In the genomic region with DNA sequence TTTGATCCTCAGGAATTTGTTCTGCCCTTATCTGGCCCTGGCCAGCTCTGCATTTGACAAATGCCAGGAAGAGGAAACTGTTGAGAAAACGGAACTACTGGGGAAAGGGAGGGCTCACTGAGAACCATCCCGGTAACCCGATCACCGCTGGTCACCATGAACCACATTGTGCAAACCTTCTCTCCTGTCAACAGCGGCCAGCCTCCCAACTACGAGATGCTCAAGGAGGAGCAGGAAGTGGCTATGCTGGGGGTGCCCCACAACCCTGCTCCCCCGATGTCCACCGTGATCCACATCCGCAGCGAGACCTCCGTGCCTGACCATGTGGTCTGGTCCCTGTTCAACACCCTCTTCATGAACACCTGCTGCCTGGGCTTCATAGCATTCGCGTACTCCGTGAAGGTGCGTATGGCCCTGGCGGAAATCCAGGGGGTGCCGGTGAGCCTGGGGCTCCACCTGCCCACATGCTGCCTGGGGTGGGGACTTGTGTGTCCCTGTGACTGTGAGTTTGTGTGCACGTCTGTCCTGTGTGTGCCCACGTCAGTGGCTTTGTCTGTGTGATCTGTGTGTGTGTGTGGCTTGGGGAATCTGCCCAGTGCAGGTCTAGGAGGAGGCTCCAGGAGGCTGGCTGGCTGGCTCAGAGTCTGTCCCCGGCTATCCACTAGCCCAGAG, we compare ENCODE assay signal across 8 cellular contexts. TPM values are rescaled to one million over a fixed set of nuclear protein-coding genes. Genes with fewer than 3 reads are reported as not detected.
A peak's percentile ranks its signal among the peaks of the same experiment; 100 is the strongest.
DNase-seq lines count a peak whose midpoint lies in the region; ATAC-seq and TF ChIP-seq lines count a peak whose summit lies in the region.
"Not testable (repeated sequence)": the region's sequence is repeated elsewhere in the genome, so short reads cannot be mapped to it uniquely, and the experiment has no call there.

No MANE protein-coding gene starts in this region.

- ATAC-seq in WTC11 (peak; percentile 46), Right ventricle myocardium inferior (peak; percentile 65)
- ATAC-seq in stimulated activated effector memory CD8-positive, alpha-beta T cell treated with anti-CD3 and anti-CD28 coated beads, Interleukin-12 subunit alpha, Interleukin-12 subunit beta, amount 100 ng/mL, for 72 hours = peak; percentile 62

- peaks cover 49% of the 10 kb centered on the region for H3K4me1 Mint-ChIP-seq in CD14-positive monocyte
- peaks cover 75% of the 10 kb centered on the region for H3K4me1 Mint-ChIP-seq in WTC11
- H3K4me1 Mint-ChIP-seq in stimulated activated effector memory CD8-positive, alpha-beta T cell treated with anti-CD3 and anti-CD28 coated beads, Interleukin-12 subunit alpha, Interleukin-12 subunit beta, amount 100 ng/mL, for 72 hours = peaks cover 48% of the 10 kb centered on the region

- not testable (repeated sequence) for H3K27ac ChIP-seq in brain microvascular endothelial cell

- peak overlapping the region; percentile 64 for H3K4me3 ChIP-seq in brain microvascular endothelial cell (ENCODE audit: low read depth, low read length)
- H3K4me3 ChIP-seq in mucosa of stomach (ENCODE audit: low read length) = not testable (repeated sequence)

- TF ChIP-seq CTCF in CD14-positive monocyte (IDR thresholded peaks at IDR 0.05) = peak; percentile 23
- not testable (repeated sequence) for TF ChIP-seq CTCF in WTC11 (IDR thresholded peaks at IDR 0.05); brain microvascular endothelial cell (IDR thresholded peaks at IDR 0.05; ENCODE audit: low read depth, low read length, missing control alignments)

- intact Hi-C loops in CD14-positive monocyte (cut with micrococcal nuclease) = loop anchor here (5.0 to 10.0 kb wide), 3 partner anchors 41 to 56 kb away; no protein-coding TSS in a partner anchor
- intact Hi-C loops in Right ventricle myocardium inferior (cut with DNase I) = loop anchor here (5.0 kb wide), 1 partner anchor 139 kb away; no protein-coding TSS in a partner anchor

- H3K27me3 Mint-ChIP-seq in CD14-positive monocyte (ENCODE audit: low read depth in 3 of 3) = peaks cover 13 to 22% (median 14%) of the 10 kb centered on the region in 3 donors
- not testable (repeated sequence) for H3K27me3 Mint-ChIP-seq in WTC11 (ENCODE audit: low read depth)

- POLR2A ChIA-PET in WTC11 (lab: Charles Lee) = interaction anchor here (0.6 to 1.7 kb wide), 3 partner anchors 9 to 67 kb away, joined by 3 to 4 read pairs (median 4); no protein-coding TSS in a partner anchor

- peak overlapping the region; percentile 59 for H3K9ac ChIP-seq in mucosa of stomach (ENCODE audit: low read length)

- H3K27me3 ChIP-seq in brain microvascular endothelial cell (replicated peaks) = not testable (repeated sequence)
- peaks cover 14% of the 10 kb centered on the region for H3K27me3 ChIP-seq in mucosa of stomach (ENCODE audit: control insufficient read depth, insufficient read depth, low read length)

- H3K4me1 ChIP-seq in mucosa of stomach (ENCODE audit: control insufficient read depth, insufficient read depth, low read length) = peaks cover 13% of the 10 kb centered on the region

- CTCF ChIA-PET in WTC11 (lab: Charles Lee) = interaction anchor here (0.6 to 1.8 kb wide), 11 partner anchors 9 to 549 kb away, joined by 3 to 13 read pairs (median 4); no protein-coding TSS in a partner anchor

- not testable (repeated sequence) for H3K9me3 ChIP-seq in mucosa of stomach (ENCODE audit: control insufficient read depth, low read length)

- peaks cover 7 to 11% of the 10 kb centered on the region in 2 donors for H3K36me3 Mint-ChIP-seq in CD14-positive monocyte
- not testable (repeated sequence) for H3K36me3 Mint-ChIP-seq in WTC11
- H3K36me3 Mint-ChIP-seq in stimulated activated effector memory CD8-positive, alpha-beta T cell treated with anti-CD3 and anti-CD28 coated beads, Interleukin-12 subunit alpha, Interleukin-12 subunit beta, amount 100 ng/mL, for 72 hours = peaks cover 30% of the 10 kb centered on the region

- in situ Hi-C loops in brain microvascular endothelial cell (cut with HindIII; ENCODE audit: low pct_ligation_motif_present, low sequenced_read_pairs) = not testable (repeated sequence)

- H3K27ac Mint-ChIP-seq in CD14-positive monocyte = peak overlapping the region; percentile 90 to 95 (median 91)
- H3K27ac Mint-ChIP-seq in WTC11 = peak overlapping the region; percentile 97
- H3K27ac Mint-ChIP-seq in stimulated activated effector memory CD8-positive, alpha-beta T cell treated with anti-CD3 and anti-CD28 coated beads, Interleukin-12 subunit alpha, Interleukin-12 subunit beta, amount 100 ng/mL, for 72 hours = peak overlapping the region; percentile 90

- H3K36me3 ChIP-seq in brain microvascular endothelial cell (replicated peaks); mucosa of stomach (ENCODE audit: control insufficient read depth, insufficient read depth, low read length): not testable (repeated sequence)

- DNase-seq in CD14-positive monocyte (ENCODE audit: low spot score) = peak; percentile 72
- peak; percentile 86 for DNase-seq in H4 (ENCODE audit: low spot score)
- peak; percentile 36 for DNase-seq in NCI-H460 (ENCODE audit: extremely low read depth, low read depth)
- DNase-seq in WTC11 (ENCODE audit: low spot score); stimulated activated effector memory CD8-positive, alpha-beta T cell treated with anti-CD3 and anti-CD28 coated beads, Interleukin-12 subunit alpha, Interleukin-12 subunit beta, amount 100 ng/mL, for 72 hours (ENCODE audit: low spot score in 2 of 2): not testable (repeated sequence)
- peak; percentile 47 for DNase-seq in brain microvascular endothelial cell
- DNase-seq in Right ventricle myocardium inferior (ENCODE audit: missing footprints) = peak; percentile 90

- H3K9me3 Mint-ChIP-seq in CD14-positive monocyte; WTC11; stimulated activated effector memory CD8-positive, alpha-beta T cell treated with anti-CD3 and anti-CD28 coated beads, Interleukin-12 subunit alpha, Interleukin-12 subunit beta, amount 100 ng/mL, for 72 hours: not testable (repeated sequence)

- H3K4me3 Mint-ChIP-seq in CD14-positive monocyte (peak overlapping the region; percentile 94 to 99), WTC11 (peak overlapping the region; percentile 72)
- H3K4me3 Mint-ChIP-seq in stimulated activated effector memory CD8-positive, alpha-beta T cell treated with anti-CD3 and anti-CD28 coated beads, Interleukin-12 subunit alpha, Interleukin-12 subunit beta, amount 100 ng/mL, for 72 hours = peak overlapping the region; percentile 90

TF ChIP-seq in WTC11, 78 proteins besides CTCF, POLR2A, EP300 and RAD21:
- TF ChIP-seq, protein P1, sequence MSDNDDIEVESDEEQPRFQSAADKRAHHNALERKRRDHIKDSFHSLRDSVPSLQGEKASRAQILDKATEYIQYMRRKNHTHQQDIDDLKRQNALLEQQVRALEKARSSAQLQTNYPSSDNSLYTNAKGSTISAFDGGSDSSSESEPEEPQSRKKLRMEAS (CRISPR knock-in tag; IDR thresholded peaks at IDR 0.05) = 0 out of 2 replicates have a peak, but pooled peaks have one; percentile 21

RNA-seq across cellular contexts. Expression of gene IFITM2, which starts 0.6 kb away (rescaled TPM):
- 1,000 to 10,000 TPM in 1 of 2 donors, 100 to 1,000 TPM in 1; 625 to 1,147 TPM for polyA plus RNA-seq in CD14-positive monocyte
- total RNA-seq in H4 (2014; rRNA removed; shearing (Covaris generic)) = 21.9 and 30.7 TPM in 2 replicates
- 44.7 and 71.8 TPM in 2 replicates for total RNA-seq in NCI-H460 (2014; rRNA removed; shearing (Covaris generic))
- 21.9 and 50.6 TPM in 2 replicates for polyA plus RNA-seq in NCI-H460 (2014; cell fraction: nucleus; rRNA removed)
- total RNA-seq in WTC11 (2021) = 436 to 616 TPM (median 577 TPM) in 3 replicates
- 253 TPM for total RNA-seq in Right ventricle myocardium inferior

RNA-seq across cellular contexts. Expression of gene IFITM1, which starts 5.7 kb away (rescaled TPM):
- polyA plus RNA-seq in CD14-positive monocyte = 10 to 100 TPM; 26.0 to 36.3 TPM
- total RNA-seq in H4 (2014; rRNA removed; shearing (Covaris generic)) = 179 TPM in 2 replicates
- 2.2 and 4.5 TPM in 2 replicates for total RNA-seq in NCI-H460 (2014; rRNA removed; shearing (Covaris generic))
- polyA plus RNA-seq in NCI-H460 (2014; cell fraction: nucleus; rRNA removed) = 1.1 and 2.6 TPM in 2 replicates
- total RNA-seq in WTC11 (2021) (544 to 679 TPM (median 640 TPM) in 3 replicates), Right ventricle myocardium inferior (125 TPM)

RNA-seq across cellular contexts. Expression of gene IFITM5, which starts 8.8 kb away (rescaled TPM):
- not detected for polyA plus RNA-seq in CD14-positive monocyte
- not detected in 2 replicates for total RNA-seq in H4 (2014; rRNA removed; shearing (Covaris generic))
- total RNA-seq in NCI-H460 (2014; rRNA removed; shearing (Covaris generic)) = not detected in 2 replicates
- not detected in 2 replicates for polyA plus RNA-seq in NCI-H460 (2014; cell fraction: nucleus; rRNA removed)
- total RNA-seq in WTC11 (2021) (not detected in 3 replicates), Right ventricle myocardium inferior (not detected)

RNA-seq across cellular contexts. Expression of gene IFITM3, which starts 12.5 kb away (rescaled TPM):
- 100 to 1,000 TPM; 445 to 637 TPM for polyA plus RNA-seq in CD14-positive monocyte
- 183 and 240 TPM in 2 replicates for total RNA-seq in H4 (2014; rRNA removed; shearing (Covaris generic))
- total RNA-seq in NCI-H460 (2014; rRNA removed; shearing (Covaris generic)) = 161 and 191 TPM in 2 replicates
- polyA plus RNA-seq in NCI-H460 (2014; cell fraction: nucleus; rRNA removed) = 44.9 and 57.1 TPM in 2 replicates
- total RNA-seq in WTC11 (2021) = 381 to 503 TPM (median 481 TPM) in 3 replicates
- 401 TPM for total RNA-seq in Right ventricle myocardium inferior

RNA-seq across cellular contexts. Expression of gene PGGHG, which starts 19.2 kb away (rescaled TPM):
- 1 to 10 TPM; 1.6 to 2.1 TPM for polyA plus RNA-seq in CD14-positive monocyte
- total RNA-seq in H4 (2014; rRNA removed; shearing (Covaris generic)) = 2.2 and 2.4 TPM in 2 replicates
- total RNA-seq in NCI-H460 (2014; rRNA removed; shearing (Covaris generic)) = 12.7 and 13.4 TPM in 2 replicates
- polyA plus RNA-seq in NCI-H460 (2014; cell fraction: nucleus; rRNA removed) = 262 and 277 TPM in 2 replicates
- total RNA-seq in WTC11 (2021) (74.9 to 111 TPM (median 106 TPM) in 3 replicates), Right ventricle myocardium inferior (10.0 TPM)

Comparison
In these comparisons a context has a peak if more than half of its experiments do, and no peak if none do; other contexts are left out.
1. RNA of gene IFITM1, which starts 5.7 kb away (total RNA-seq): 544 to 679 TPM in WTC11, 179 TPM in H4 and 125 TPM in Right ventricle myocardium inferior (single experiment); 2.2 to 4.5 TPM in NCI-H460; every median in the first group is over 10 times any median in the second.
2. Peak in every context shown above with its lines, with median percentiles within 50 percentile points of each other: H3K27ac Mint-ChIP-seq, H3K4me3 Mint-ChIP-seq and ATAC-seq.